ENCODE assay signal across 12 cellular contexts in the genomic region with DNA sequence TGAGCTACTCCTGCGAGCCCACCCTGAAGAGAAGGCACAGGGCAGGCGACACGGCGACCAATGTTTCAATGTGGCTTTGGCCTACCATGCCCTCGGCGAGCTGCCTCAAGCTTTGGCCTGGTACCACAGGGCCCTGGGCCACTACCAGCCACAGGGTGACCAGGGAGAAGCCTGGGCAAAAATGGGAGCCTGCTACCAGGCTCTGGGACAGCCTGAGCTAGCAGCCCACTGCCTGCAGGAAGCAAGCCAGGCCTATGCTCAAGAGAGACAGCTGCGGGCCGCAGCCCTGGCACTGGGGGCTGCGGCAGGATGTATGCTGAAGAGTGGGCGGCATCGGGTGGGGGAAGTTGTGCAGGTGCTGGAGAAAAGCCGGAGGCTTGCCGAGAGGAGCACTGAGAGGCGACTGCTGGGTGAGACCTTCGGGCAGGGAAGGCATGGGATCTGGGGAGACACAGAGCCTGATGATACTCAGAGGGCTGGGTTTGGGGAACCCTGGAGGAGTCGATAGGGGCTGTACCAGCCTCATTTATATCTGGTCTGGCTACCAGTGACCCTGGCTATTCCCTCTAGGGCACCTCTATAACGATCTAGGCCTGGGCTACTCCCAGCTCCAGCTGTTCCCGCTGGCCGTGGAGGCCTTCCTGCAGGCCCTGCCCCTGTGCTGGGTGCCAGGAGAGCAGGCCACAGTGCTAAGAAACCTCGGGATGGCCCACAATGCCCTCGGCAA. TPM values are rescaled to one million over a fixed set of nuclear protein-coding genes. Genes with fewer than 3 reads are reported as not detected.
DNase-seq lines count a peak whose midpoint lies in the region; ATAC-seq and TF ChIP-seq lines count a peak whose summit lies in the region.
"Had no signal": no experiment of that assay in that cellular context is flagged by ENCODE, and none has a peak within 500 bp of the region (broad histone marks: within the 10 kb centered on the region; RNA-seq: fewer than 3 reads in every experiment).

No MANE protein-coding gene starts in this region.

- peak overlapping the region; percentile 25; the same call in 1 of the 2 replicates for H3K9ac ChIP-seq in SU-DHL-6 (ENCODE audit: low read length)
- peak overlapping the region in 2 of 3 donors; percentile 12 to 64 for H3K9ac ChIP-seq in skeletal muscle tissue (ENCODE audit: low read depth in 1 of 3, low read length in 3 of 3)

- H4K20me1 ChIP-seq in SU-DHL-6 (ENCODE audit: low read depth, low read length) (no peaks in the 10 kb centered on the region), PC-9 (ENCODE audit: insufficient read depth) (no peaks in the 10 kb centered on the region)

- CTCF ChIA-PET in PC-9 (lab: Charles Lee) = interaction anchor here (0.8 kb wide), 2 partner anchors 9 to 11 kb away, joined by 3 read pairs; no protein-coding TSS in a partner anchor

- H3K9me2 ChIP-seq in SU-DHL-6 (replicated peaks; ENCODE audit: insufficient read depth, low read length) = no peaks in the 10 kb centered on the region
- H3K9me2 ChIP-seq in PC-9 (ENCODE audit: insufficient read depth) = no peaks in the 10 kb centered on the region

- intact Hi-C loops in PC-9 (cut with micrococcal nuclease; ENCODE audit: unreplicated experiment) = no loop called here
- intact Hi-C loops in body of pancreas (cut with DNase I) = loop anchor here (10.0 kb wide), 1 partner anchor 127 kb away; no protein-coding TSS in a partner anchor

- no peak overlapping the region for H3K27ac ChIP-seq in SU-DHL-6 (ENCODE audit: low read depth, low read length)
- H3K27ac ChIP-seq in angular gyrus (ENCODE audit: low read depth, low read length) = peak overlapping the region; percentile 22
- H3K27ac ChIP-seq in skeletal muscle tissue (ENCODE audit: low read depth, low read length) = no peak overlapping the region
- no peak overlapping the region for H3K27ac ChIP-seq in PC-9
- H3K27ac ChIP-seq in body of pancreas = no peak overlapping the region

- H2AFZ ChIP-seq in SU-DHL-6 (ENCODE audit: low read depth, low read length, severe bottlenecking) (no peak overlapping the region), PC-9 (no peak overlapping the region)

- H3K79me2 ChIP-seq in SU-DHL-6 (ENCODE audit: insufficient read depth, low read length) (no peaks in the 10 kb centered on the region), PC-9 (ENCODE audit: low read depth) (no peaks in the 10 kb centered on the region)

- TF ChIP-seq CTCF in SU-DHL-6 (IDR thresholded peaks at IDR 0.05; ENCODE audit: insufficient read depth, low read length, poor library complexity, severe bottlenecking) (no peak), PC-9 (conservative IDR thresholded peaks at IDR 0.05) (no peak), body of pancreas (IDR thresholded peaks at IDR 0.05) (no peak)

- BruUV-seq in PC-9 (replicated peaks; lab: Mats Ljungman, UMichigan) = no TSS peak

- peak; percentile 40 for TF ChIP-seq POLR2A in GM18505 (IDR thresholded peaks at IDR 0.05; ENCODE audit: borderline replicate concordance, extremely low read depth, insufficient read depth, insufficient read length)
- no peak for TF ChIP-seq POLR2A in body of pancreas (IDR thresholded peaks at IDR 0.05)

- H3K4me2 ChIP-seq in SU-DHL-6 (ENCODE audit: low read depth, low read length, poor library complexity, severe bottlenecking) (peak overlapping the region; percentile 31), PC-9 (no peak overlapping the region)

- DNase-seq in PC-9 = no peak
- no peak for DNase-seq in body of pancreas
- DNase-seq: DMS79 treated with DMSO at 0.1 percent for 48 hours; hippocampal formation; NCI-H1694; stimulated activated CD4-positive, alpha-beta T cell treated with anti-CD3 and anti-CD28 coated beads, Interleukin-2, amount 100 ng/mL, for 48 hours had no signal

- POLR2A ChIA-PET in PC-9 (lab: Charles Lee; ENCODE audit: unreplicated experiment) = interaction anchor here (0.6 kb wide), 1 partner anchor 411 kb away, joined by 3 read pairs; no protein-coding TSS in a partner anchor

- no peaks in the 10 kb centered on the region for H3F3A ChIP-seq in SU-DHL-6 (ENCODE audit: insufficient read depth)
- H3F3A ChIP-seq in PC-9 (ENCODE audit: insufficient read depth, low read depth) = no peaks in the 10 kb centered on the region

- H3K4me1 ChIP-seq in skeletal muscle tissue (ENCODE audit: control insufficient read depth in 3 of 3, insufficient read depth in 3 of 3, low read length in 3 of 3) (peaks cover 0 to 6% (median 4%) of the 10 kb centered on the region in 3 donors), PC-9 (replicated peaks; ENCODE audit: insufficient read depth) (no peaks in the 10 kb centered on the region), body of pancreas (no peaks in the 10 kb centered on the region)

- ATAC-seq in GM18505 (IDR thresholded peaks at IDR 0.05; ENCODE audit: unreplicated experiment) (no peak), HG03135 (IDR thresholded peaks at IDR 0.05; ENCODE audit: unreplicated experiment) (no peak), body of pancreas (no peak)
- ATAC-seq: HCT116 had no signal

- H3K36me3 ChIP-seq in SU-DHL-6 (ENCODE audit: low read length) (no peaks in the 10 kb centered on the region), skeletal muscle tissue (ENCODE audit: control insufficient read depth in 3 of 3, insufficient read depth in 3 of 3, low read length in 3 of 3) (no peaks in the 10 kb centered on the region), PC-9 (ENCODE audit: low read depth) (no peaks in the 10 kb centered on the region), body of pancreas (replicated peaks in 1 of 2; ENCODE audit: insufficient read depth in 1 of 2, low read depth in 2 of 2) (no peaks in the 10 kb centered on the region)

- no peak overlapping the region for H3K4me3 ChIP-seq in SU-DHL-6 (ENCODE audit: insufficient read depth, low read length, poor library complexity, severe bottlenecking)
- H3K4me3 ChIP-seq in skeletal muscle tissue (ENCODE audit: low read length in 3 of 3) = no peak overlapping the region
- no peak overlapping the region for H3K4me3 ChIP-seq in PC-9
- H3K4me3 ChIP-seq in body of pancreas = no peak overlapping the region

- no peaks in the 10 kb centered on the region for H3K9me3 ChIP-seq in SU-DHL-6 (ENCODE audit: insufficient read depth, low read length)
- no peaks in the 10 kb centered on the region for H3K9me3 ChIP-seq in skeletal muscle tissue (ENCODE audit: control insufficient read depth in 3 of 3, low read length in 3 of 3)
- H3K9me3 ChIP-seq in PC-9 (ENCODE audit: insufficient read depth, low read depth) = no peaks in the 10 kb centered on the region
- no peaks in the 10 kb centered on the region for H3K9me3 ChIP-seq in body of pancreas

- no peaks in the 10 kb centered on the region for H3K27me3 ChIP-seq in SU-DHL-6 (ENCODE audit: low read length)
- no peaks in the 10 kb centered on the region for H3K27me3 ChIP-seq in skeletal muscle tissue (ENCODE audit: control insufficient read depth in 3 of 3, insufficient read depth in 3 of 3, low read length in 3 of 3)
- no peaks in the 10 kb centered on the region for H3K27me3 ChIP-seq in PC-9 (ENCODE audit: insufficient read depth, low read depth)
- no peaks in the 10 kb centered on the region for H3K27me3 ChIP-seq in body of pancreas

- 73 to 80% methylated on average over 15 to 21 of the region's 21 CpGs for WGBS in body of pancreas, 2 donors

RNA-seq across cellular contexts. Expression of a gene that starts 2.3 kb away (rescaled TPM):
- not detected for total RNA-seq in skeletal muscle tissue
- total RNA-seq in PC-9 (2021) = not detected in 2 replicates
- total RNA-seq in body of pancreas = not detected

RNA-seq across cellular contexts. Expression of a gene that starts 9.5 kb away (rescaled TPM):
- total RNA-seq in skeletal muscle tissue (3.7 TPM), PC-9 (2021) (63.1 and 63.4 TPM in 2 replicates), body of pancreas (under 1 TPM in 1 of 2 donors, not detected in 1; 0.52 TPM)

RNA-seq across cellular contexts. Expression of a gene that starts 9.8 kb away (rescaled TPM):
- 27.1 TPM for total RNA-seq in skeletal muscle tissue
- 83.9 and 90.3 TPM in 2 replicates for total RNA-seq in PC-9 (2021)
- total RNA-seq in body of pancreas = 10 to 100 TPM; 46.1 to 62.8 TPM

RNA-seq across cellular contexts. Expression of a gene that starts 19.5 kb away (rescaled TPM):
- total RNA-seq in skeletal muscle tissue = 10.4 TPM
- total RNA-seq in PC-9 (2021) = 17.5 and 17.6 TPM in 2 replicates
- total RNA-seq in body of pancreas = 1 to 10 TPM; 8.9 to 9.6 TPM

RNA-seq across cellular contexts. Expression of a gene that starts 37.4 kb away (rescaled TPM):
- total RNA-seq in skeletal muscle tissue (0.52 TPM), PC-9 (2021) (0.58 TPM in 1 of 2 replicates, not detected in the other), body of pancreas (not detected)

Comparison
In these comparisons a context has a peak if more than half of its experiments do, and no peak if none do; other contexts are left out.
1. RNA of a gene that starts 9.5 kb away (total RNA-seq): 63.1 to 63.4 TPM in PC-9; 3.7 TPM in skeletal muscle tissue (single experiment) and 0.52 TPM in body of pancreas; every median in the first group is over 10 times any median in the second.